Comparison of ENCODE assay signal across 20 cellular contexts in the genomic region with DNA sequence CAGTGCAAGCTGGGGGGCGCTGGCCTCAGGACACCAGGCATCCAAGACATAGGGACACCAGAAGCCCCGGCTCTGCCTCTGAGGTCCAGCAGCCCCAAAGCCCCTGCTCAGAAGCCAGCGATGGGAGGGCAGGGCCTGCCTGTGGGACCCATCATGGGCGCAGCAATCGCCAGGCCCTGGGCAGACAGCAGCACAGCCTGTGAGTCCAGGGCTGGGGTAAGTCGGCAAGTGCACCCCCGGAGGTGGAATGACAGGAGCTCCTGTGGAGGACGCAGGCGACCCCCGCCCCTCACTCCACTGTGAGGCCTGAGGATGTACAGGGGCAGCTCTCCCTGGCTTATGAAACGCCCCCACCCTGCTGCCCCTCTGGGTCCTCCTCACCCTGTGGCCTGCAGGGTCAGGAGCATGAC. TPM values are rescaled to one million over a fixed set of nuclear protein-coding genes. Genes with fewer than 3 reads are reported as not detected.
A peak's percentile ranks its signal among the peaks of the same experiment; 100 is the strongest.
DNase-seq lines count a peak whose midpoint lies in the region; ATAC-seq and TF ChIP-seq lines count a peak whose summit lies in the region.
"Had no signal": no experiment of that assay in that cellular context is flagged by ENCODE, and none has a peak within 500 bp of the region (broad histone marks: within the 10 kb centered on the region; RNA-seq: fewer than 3 reads in every experiment).

No MANE protein-coding gene starts in this region.

- ATAC-seq in activated naive CD8-positive, alpha-beta T cell treated with anti-CD3 and anti-CD28 coated beads, Interleukin-2, amount 50 U/mL, for 24 hours: peak; percentile 30
- ATAC-seq in omental fat pad (ENCODE audit: low FRiP score): peak; percentile 16

- H3K4me1 ChIP-seq in endodermal cell (ENCODE audit: control insufficient read depth, insufficient read depth, low read length) (no peaks in the 10 kb centered on the region), vagina (peaks cover 16% of the 10 kb centered on the region)
- H3K4me1 ChIP-seq: BE2C, SJCRH30 had no signal

- H3K36me3 Mint-ChIP-seq in activated naive CD8-positive, alpha-beta T cell treated with anti-CD3 and anti-CD28 coated beads, Interleukin-2, amount 50 U/mL, for 24 hours (ENCODE audit: low read depth): no peaks in the 10 kb centered on the region
- no peaks in the 10 kb centered on the region for H3K36me3 Mint-ChIP-seq in activated naive CD8-positive, alpha-beta T cell treated with anti-CD3 and anti-CD28 coated beads for 36 hours
- H3K36me3 Mint-ChIP-seq in endodermal cell (ENCODE audit: low read depth): no peaks in the 10 kb centered on the region

- H3K36me3 ChIP-seq in endodermal cell (ENCODE audit: control insufficient read depth, insufficient read depth, low read length) (no peaks in the 10 kb centered on the region), vagina (no peaks in the 10 kb centered on the region), H7 (replicated peaks; ENCODE audit: control insufficient read depth, insufficient read depth, low read length) (no peaks in the 10 kb centered on the region)
- H3K36me3 ChIP-seq: BE2C, SJCRH30 had no signal

- H3K27ac ChIP-seq in endodermal cell (ENCODE audit: low read depth, low read length): no peak overlapping the region
- peak overlapping the region; percentile 12 for H3K27ac ChIP-seq in vagina
- H3K27ac ChIP-seq: SJCRH30 had no signal

- TF ChIP-seq CTCF in endodermal cell (conservative IDR thresholded peaks at IDR 0.05) (no peak), omental fat pad (IDR thresholded peaks at IDR 0.05) (no peak), vagina (IDR thresholded peaks at IDR 0.05) (no peak)

- H3K9ac ChIP-seq in endodermal cell (ENCODE audit: extremely low read depth, low read length, poor library complexity, severe bottlenecking): no peak overlapping the region

- H3K27me3 ChIP-seq in endodermal cell (ENCODE audit: control insufficient read depth, insufficient read depth, low read length, poor library complexity, severe bottlenecking) (no peaks in the 10 kb centered on the region), vagina (no peaks in the 10 kb centered on the region), H7 (ENCODE audit: control insufficient read depth, insufficient read depth, low read length) (no peaks in the 10 kb centered on the region)
- H3K27me3 ChIP-seq: BE2C had no signal

- no peak overlapping the region for H3K4me3 Mint-ChIP-seq in activated naive CD8-positive, alpha-beta T cell treated with anti-CD3 and anti-CD28 coated beads, Interleukin-2, amount 50 U/mL, for 24 hours
- H3K4me3 Mint-ChIP-seq in activated naive CD8-positive, alpha-beta T cell treated with anti-CD3 and anti-CD28 coated beads for 36 hours: no peak overlapping the region
- no peak overlapping the region for H3K4me3 Mint-ChIP-seq in endodermal cell
- H3K4me3 Mint-ChIP-seq: CD4-positive, alpha-beta T cell had no signal

- H3K9me3 Mint-ChIP-seq in activated naive CD8-positive, alpha-beta T cell treated with anti-CD3 and anti-CD28 coated beads, Interleukin-2, amount 50 U/mL, for 24 hours: no peaks in the 10 kb centered on the region
- H3K9me3 Mint-ChIP-seq in activated naive CD8-positive, alpha-beta T cell treated with anti-CD3 and anti-CD28 coated beads for 36 hours: no peaks in the 10 kb centered on the region
- no peaks in the 10 kb centered on the region for H3K9me3 Mint-ChIP-seq in endodermal cell
- H3K9me3 Mint-ChIP-seq: CD4-positive, alpha-beta T cell had no signal

- no peak for TF ChIP-seq POLR2A in vagina (IDR thresholded peaks at IDR 0.05)

- H3K9me3 ChIP-seq in endodermal cell (ENCODE audit: control insufficient read depth, low read length) (no peaks in the 10 kb centered on the region), vagina (no peaks in the 10 kb centered on the region)
- H3K9me3 ChIP-seq: BE2C, SJCRH30 had no signal

- H3K4me1 Mint-ChIP-seq in activated naive CD8-positive, alpha-beta T cell treated with anti-CD3 and anti-CD28 coated beads, Interleukin-2, amount 50 U/mL, for 24 hours: peaks cover 2% of the 10 kb centered on the region
- H3K4me1 Mint-ChIP-seq in activated naive CD8-positive, alpha-beta T cell treated with anti-CD3 and anti-CD28 coated beads for 36 hours: no peaks in the 10 kb centered on the region
- no peaks in the 10 kb centered on the region for H3K4me1 Mint-ChIP-seq in endodermal cell

- intact Hi-C loops in vagina (cut with DNase I): no loop called here

- no peak overlapping the region for H3K27ac Mint-ChIP-seq in activated naive CD8-positive, alpha-beta T cell treated with anti-CD3 and anti-CD28 coated beads, Interleukin-2, amount 50 U/mL, for 24 hours
- H3K27ac Mint-ChIP-seq in activated naive CD8-positive, alpha-beta T cell treated with anti-CD3 and anti-CD28 coated beads for 36 hours: no peak overlapping the region
- no peak overlapping the region for H3K27ac Mint-ChIP-seq in endodermal cell
- H3K27ac Mint-ChIP-seq: CD4-positive, alpha-beta T cell had no signal

- H3K4me3 ChIP-seq in endodermal cell (ENCODE audit: low read length) (no peak overlapping the region), vagina (no peak overlapping the region), H7 (ENCODE audit: insufficient read depth, low read depth, low read length) (no peak overlapping the region)
- H3K4me3 ChIP-seq: SJCRH30 had no signal

- no peak for DNase-seq in activated naive CD8-positive, alpha-beta T cell treated with anti-CD3 and anti-CD28 coated beads, Interleukin-2, amount 50 U/mL, for 24 hours
- DNase-seq in activated naive CD8-positive, alpha-beta T cell treated with anti-CD3 and anti-CD28 coated beads for 36 hours: no peak
- DNase-seq in endodermal cell (peak; percentile 72), omental fat pad (ENCODE audit: low spot score) (no peak), vagina (ENCODE audit: extremely low spot score in 2 of 2) (no peak), kidney glomerular epithelial cell (lab: John Stamatoyannopoulos, UW) (no peak), H7 (no peak)
- DNase-seq in stimulated activated CD4-positive, alpha-beta T cell treated with anti-CD3 and anti-CD28 coated beads, Interleukin-2, amount 100 ng/mL, for 24 hours: no peak
- DNase-seq: BE2C; CD4-positive, alpha-beta T cell; DMS53; Karpas-422; NCI-H1417 treated with DMSO at 0.1 percent for 48 hours; NCI-H187 treated with DMSO at 0.1 percent for 48 hours; NCI-H345 had no signal

- 83 to 91% methylated on average over 6 to 11 of the region's 11 CpGs for WGBS in endodermal cell (ENCODE audit: insufficient coverage in 1 of 2, insufficient read length in 1 of 2), 2 experiments

- no peaks in the 10 kb centered on the region for H3K27me3 Mint-ChIP-seq in activated naive CD8-positive, alpha-beta T cell treated with anti-CD3 and anti-CD28 coated beads, Interleukin-2, amount 50 U/mL, for 24 hours
- H3K27me3 Mint-ChIP-seq in activated naive CD8-positive, alpha-beta T cell treated with anti-CD3 and anti-CD28 coated beads for 36 hours: no peaks in the 10 kb centered on the region
- no peaks in the 10 kb centered on the region for H3K27me3 Mint-ChIP-seq in endodermal cell (ENCODE audit: insufficient read depth)

RNA-seq across cellular contexts. Expression of gene ENPP7, which starts 23.3 kb away (rescaled TPM):
- not detected for total RNA-seq in activated naive CD8-positive, alpha-beta T cell treated with anti-CD3 and anti-CD28 coated beads for 36 hours
- not detected for total RNA-seq in endodermal cell
- not detected for polyA plus RNA-seq in endodermal cell (2013, experiment 1 of 2)
- not detected for polyA plus RNA-seq in endodermal cell (2013, experiment 2 of 2)
- total RNA-seq in omental fat pad: not detected
- not detected for total RNA-seq in vagina
- total RNA-seq in H7 (2014; rRNA removed; shearing (Covaris generic)): not detected in 2 replicates
- total RNA-seq: A172; CD4-positive, alpha-beta T cell; H4; HT-29; MCF 10A; SJCRH30 had no signal
